9 cellular contexts compared by ENCODE assay signal in the genomic region with DNA sequence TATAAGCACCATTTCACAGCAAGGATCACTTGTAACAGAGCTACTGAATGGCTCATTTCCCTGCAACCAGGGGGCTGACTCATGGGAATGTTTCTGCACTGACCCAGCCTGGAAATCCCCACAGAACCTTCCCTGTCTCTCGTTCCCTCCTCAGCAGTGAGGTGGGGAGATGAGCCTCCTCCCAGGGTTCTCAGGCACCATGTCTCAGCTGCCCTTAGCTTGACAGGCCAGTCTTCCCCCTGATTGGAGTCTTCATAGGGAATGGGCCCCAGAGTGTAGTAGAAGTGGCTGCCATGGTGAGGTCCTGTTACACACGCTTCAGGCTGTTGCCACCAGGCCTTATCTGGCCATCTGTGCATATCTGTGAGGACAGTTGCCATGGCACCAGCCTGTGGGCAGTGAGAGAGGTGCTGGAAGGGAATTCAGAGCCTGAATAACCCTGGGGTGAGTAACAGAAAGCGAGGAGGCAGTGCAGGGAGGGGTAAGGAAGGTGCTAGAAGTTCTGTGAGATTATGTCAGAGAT.
A peak's percentile ranks its signal among the peaks of the same experiment; 100 is the strongest.
DNase-seq lines count a peak whose midpoint lies in the region; ATAC-seq and TF ChIP-seq lines count a peak whose summit lies in the region.
"Had no signal": no experiment of that assay in that cellular context is flagged by ENCODE, and none has a peak within 500 bp of the region (broad histone marks: within the 10 kb centered on the region; RNA-seq: fewer than 3 reads in every experiment).

No MANE protein-coding gene starts in this region.

- H3K27ac Mint-ChIP-seq in stimulated activated effector memory CD8-positive, alpha-beta T cell treated with anti-CD3 and anti-CD28 coated beads, Interleukin-12 subunit alpha, Interleukin-12 subunit beta, amount 100 ng/mL, for 72 hours = peak overlapping the region; percentile 51
- no peak overlapping the region for H3K27ac Mint-ChIP-seq in GM23338

- ATAC-seq in HCT116 (peak; percentile 67), foreskin keratinocyte (peak; percentile 91), GM21381 (IDR thresholded peaks at IDR 0.05; ENCODE audit: unreplicated experiment) (no peak), GM23338 (no peak; the same call in 1 of the 3 replicates)
- peak; percentile 80 for ATAC-seq in stimulated activated effector memory CD8-positive, alpha-beta T cell treated with anti-CD3 and anti-CD28 coated beads, Interleukin-12 subunit alpha, Interleukin-12 subunit beta, amount 100 ng/mL, for 72 hours

- POLR2A ChIA-PET in HCT116 (lab: Charles Lee) = no interaction called here

- H3K9me3 ChIP-seq in HCT116 (ENCODE audit: control insufficient read depth in 1 of 2, insufficient read depth in 1 of 2, low read depth in 1 of 2, low read length in 2 of 2) = no peaks in the 10 kb centered on the region

- H3K4me3 ChIP-seq in HCT116 (replicated peaks in 1 of 2; ENCODE audit: low read depth in 1 of 2, low read length in 2 of 2) (no peak overlapping the region), GM23338 (no peak overlapping the region)

- BruUV-seq in HCT116 (replicated peaks; lab: Mats Ljungman, UMichigan) = no TSS peak

- H3K79me2 ChIP-seq in HCT116 (ENCODE audit: insufficient read depth, low read length) = no peaks in the 10 kb centered on the region
- H3K79me2 ChIP-seq in GM23338 (replicated peaks; ENCODE audit: insufficient read depth) = no peaks in the 10 kb centered on the region

- peak overlapping the region; percentile 25 for H3K4me2 ChIP-seq in HCT116 (ENCODE audit: low read length)
- H3K4me2 ChIP-seq in GM23338 = no peak overlapping the region

- H3K9me2 ChIP-seq in HCT116 (ENCODE audit: insufficient read depth) = no peaks in the 10 kb centered on the region
- H3K9me2 ChIP-seq in GM23338 (ENCODE audit: insufficient read depth) = no peaks in the 10 kb centered on the region; the same call in 1 of the 2 replicates

- H2AFZ ChIP-seq in HCT116 (ENCODE audit: low read depth, low read length, poor library complexity, severe bottlenecking) = no peak overlapping the region
- H2AFZ ChIP-seq in GM23338 = no peak overlapping the region

- no peak for TF ChIP-seq POLR2A in HCT116 (IDR thresholded peaks at IDR 0.05; ENCODE audit: borderline replicate concordance, extremely low read depth, insufficient read depth, insufficient read length)

- H3K27me3 ChIP-seq in HCT116 (ENCODE audit: insufficient read depth, low read length) (0 out of 2 replicates have a peak, but pooled peaks cover 4% of the 10 kb centered on the region), foreskin keratinocyte (no peaks in the 10 kb centered on the region), GM23338 (ENCODE audit: insufficient read depth) (no peaks in the 10 kb centered on the region)

- no peak for TF ChIP-seq CTCF in HCT116 (IDR thresholded peaks at IDR 0.05 in 2 of 3, conservative IDR thresholded peaks at IDR 0.05 in 1 of 3; ENCODE audit: borderline replicate concordance in 1 of 3, insufficient read depth in 1 of 3, low read depth in 2 of 3, low read length in 2 of 3)
- peak; percentile 37 for TF ChIP-seq CTCF in foreskin keratinocyte (conservative IDR thresholded peaks at IDR 0.05)
- no peak for TF ChIP-seq CTCF in GM23338 (conservative IDR thresholded peaks at IDR 0.05; ENCODE audit: low read depth in 2 of 2)

- H3K4me3 Mint-ChIP-seq in stimulated activated effector memory CD8-positive, alpha-beta T cell treated with anti-CD3 and anti-CD28 coated beads, Interleukin-12 subunit alpha, Interleukin-12 subunit beta, amount 100 ng/mL, for 72 hours = no peak overlapping the region
- no peak overlapping the region for H3K4me3 Mint-ChIP-seq in GM23338

- no peaks in the 10 kb centered on the region for H3K36me3 Mint-ChIP-seq in stimulated activated effector memory CD8-positive, alpha-beta T cell treated with anti-CD3 and anti-CD28 coated beads, Interleukin-12 subunit alpha, Interleukin-12 subunit beta, amount 100 ng/mL, for 72 hours
- H3K36me3 Mint-ChIP-seq in GM23338 (ENCODE audit: low read depth) = no peaks in the 10 kb centered on the region

- H3K27me3 Mint-ChIP-seq in GM23338 (ENCODE audit: insufficient read depth, low read depth, poor library complexity) = no peaks in the 10 kb centered on the region

- H3K27ac ChIP-seq in HCT116 (ENCODE audit: low read depth, low read length) = no peak overlapping the region
- peak overlapping the region; percentile 98 for H3K27ac ChIP-seq in foreskin keratinocyte
- no peak overlapping the region for H3K27ac ChIP-seq in GM23338 (ENCODE audit: low read depth)

- H3K4me1 ChIP-seq in HCT116 (ENCODE audit: control insufficient read depth in 1 of 2, insufficient read depth in 2 of 2, low read length in 2 of 2) (peaks cover 0 to 17% of the 10 kb centered on the region in 2 experiments; a peak in 2 of 4 replicates), foreskin keratinocyte (peaks cover 30% of the 10 kb centered on the region), GM23338 (ENCODE audit: insufficient read depth) (no peaks in the 10 kb centered on the region)

- CTCF ChIA-PET in HCT116 (lab: Charles Lee) = no interaction called here

- DNase-seq in DMS53 (lab: John Stamatoyannopoulos, UW) (peak; percentile 87), HCT116 (ENCODE audit: low read depth, low spot score) (no peak), SK-N-DZ (ENCODE audit: low spot score) (peak; percentile 71), foreskin keratinocyte (peak; percentile 99), NCI-H1694 (lab: John Stamatoyannopoulos, UW) (no peak), GM23338 (ENCODE audit: low spot score) (no peak)
- DNase-seq in stimulated activated effector memory CD8-positive, alpha-beta T cell treated with anti-CD3 and anti-CD28 coated beads, Interleukin-12 subunit alpha, Interleukin-12 subunit beta, amount 100 ng/mL, for 72 hours (ENCODE audit: low spot score in 2 of 2) = peak; percentile 4 to 55
- DNase-seq: left cardiac atrium had no signal

- no peaks in the 10 kb centered on the region for H3K36me3 ChIP-seq in HCT116 (ENCODE audit: control insufficient read depth in 1 of 2, insufficient read depth in 2 of 2, low read length in 2 of 2)
- H3K36me3 ChIP-seq in GM23338 (ENCODE audit: insufficient read depth) = no peaks in the 10 kb centered on the region

- H4K20me1 ChIP-seq in HCT116 (ENCODE audit: insufficient read depth) (no peaks in the 10 kb centered on the region), GM23338 (replicated peaks; ENCODE audit: insufficient read depth) (no peaks in the 10 kb centered on the region)

- intact Hi-C loops in HCT116 (cut with micrococcal nuclease) = no loop called here

- peaks cover 22% of the 10 kb centered on the region for H3K4me1 Mint-ChIP-seq in stimulated activated effector memory CD8-positive, alpha-beta T cell treated with anti-CD3 and anti-CD28 coated beads, Interleukin-12 subunit alpha, Interleukin-12 subunit beta, amount 100 ng/mL, for 72 hours
- no peaks in the 10 kb centered on the region for H3K4me1 Mint-ChIP-seq in GM23338

- no peaks in the 10 kb centered on the region for H3F3A ChIP-seq in GM23338 (replicated peaks; ENCODE audit: low read depth)

- no peaks in the 10 kb centered on the region for H3K9me3 Mint-ChIP-seq in stimulated activated effector memory CD8-positive, alpha-beta T cell treated with anti-CD3 and anti-CD28 coated beads, Interleukin-12 subunit alpha, Interleukin-12 subunit beta, amount 100 ng/mL, for 72 hours
- H3K9me3 Mint-ChIP-seq in GM23338 = no peaks in the 10 kb centered on the region

- RAD21 ChIA-PET in HCT116 (lab: Charles Lee; ENCODE audit: low non-redundant PET in 1 of 2, low total read pairs in 2 of 2, uncharacterized antibody in 2 of 2, unreplicated experiment in 2 of 2) = no interaction called here

- no peak for TF ChIP-seq RAD21 in HCT116 (IDR thresholded peaks at IDR 0.05; ENCODE audit: low read depth)

- no peak overlapping the region for H3K9ac ChIP-seq in HCT116 (ENCODE audit: low read length)

TF ChIP-seq in HCT116, 20 proteins besides CTCF, POLR2A, EP300 and RAD21 (continues in another document):
- TF ChIP-seq EZH2phosphoT487 (IDR thresholded peaks at IDR 0.05; ENCODE audit: borderline replicate concordance) (no peak), TCF7L2 (IDR thresholded peaks at IDR 0.05; ENCODE audit: borderline replicate concordance, extremely low read depth, insufficient read depth, insufficient read length) (no peak), SIN3A (IDR thresholded peaks at IDR 0.05; ENCODE audit: low read depth) (no peak)

Comparison
In these comparisons a context has a peak if more than half of its experiments do, and no peak if none do; other contexts are left out.
1. DNase-seq: peak in DMS53 (single experiment), SK-N-DZ (single experiment), foreskin keratinocyte (2 of 2) and stimulated activated effector memory CD8-positive, alpha-beta T cell treated with anti-CD3 and anti-CD28 coated beads, Interleukin-12 subunit alpha, Interleukin-12 subunit beta, amount 100 ng/mL, for 72 hours (2 of 2); none in HCT116 (single experiment), NCI-H1694 (single experiment) and GM23338 (single experiment).
2. ATAC-seq: peak in HCT116 (single experiment), foreskin keratinocyte (single experiment) and stimulated activated effector memory CD8-positive, alpha-beta T cell treated with anti-CD3 and anti-CD28 coated beads, Interleukin-12 subunit alpha, Interleukin-12 subunit beta, amount 100 ng/mL, for 72 hours (single experiment); none in GM21381 (single experiment) and GM23338 (single experiment).